In genomic region chr4:67397931-67398330, GRCh38 we compare ENCODE assay signal across 8 cellular contexts.
"Had no signal": no experiment of that assay in that cellular context is flagged by ENCODE, and none has a peak within 500 bp of the region (broad histone marks: within the 10 kb centered on the region; RNA-seq: fewer than 3 reads in every experiment).

No MANE protein-coding gene starts in this region.

- H3K4me3 Mint-ChIP-seq: IgD-negative memory B cell had no signal

- DNase-seq: IMR-90, KBM-7, KG1 had no signal

- H3K36me3 Mint-ChIP-seq: IgD-negative memory B cell had no signal

- H3K4me1 Mint-ChIP-seq: IgD-negative memory B cell had no signal

- H3K27ac ChIP-seq: HL-60, KMS-11 had no signal

- H3K9ac ChIP-seq: KMS-11 had no signal

- H3K27me3 Mint-ChIP-seq: IgD-negative memory B cell had no signal

- H3K9me3 Mint-ChIP-seq: IgD-negative memory B cell had no signal

- H3K4me2 ChIP-seq: KMS-11 had no signal

- ATAC-seq: K562 had no signal

- H3K4me3 ChIP-seq: K562 had no signal

- H3K27ac Mint-ChIP-seq: IgD-negative memory B cell had no signal

- FAIRE-seq: HTR-8/SVneo, K562 had no signal
